ENCODE assay signal across 1 cellular context in the genomic region with DNA sequence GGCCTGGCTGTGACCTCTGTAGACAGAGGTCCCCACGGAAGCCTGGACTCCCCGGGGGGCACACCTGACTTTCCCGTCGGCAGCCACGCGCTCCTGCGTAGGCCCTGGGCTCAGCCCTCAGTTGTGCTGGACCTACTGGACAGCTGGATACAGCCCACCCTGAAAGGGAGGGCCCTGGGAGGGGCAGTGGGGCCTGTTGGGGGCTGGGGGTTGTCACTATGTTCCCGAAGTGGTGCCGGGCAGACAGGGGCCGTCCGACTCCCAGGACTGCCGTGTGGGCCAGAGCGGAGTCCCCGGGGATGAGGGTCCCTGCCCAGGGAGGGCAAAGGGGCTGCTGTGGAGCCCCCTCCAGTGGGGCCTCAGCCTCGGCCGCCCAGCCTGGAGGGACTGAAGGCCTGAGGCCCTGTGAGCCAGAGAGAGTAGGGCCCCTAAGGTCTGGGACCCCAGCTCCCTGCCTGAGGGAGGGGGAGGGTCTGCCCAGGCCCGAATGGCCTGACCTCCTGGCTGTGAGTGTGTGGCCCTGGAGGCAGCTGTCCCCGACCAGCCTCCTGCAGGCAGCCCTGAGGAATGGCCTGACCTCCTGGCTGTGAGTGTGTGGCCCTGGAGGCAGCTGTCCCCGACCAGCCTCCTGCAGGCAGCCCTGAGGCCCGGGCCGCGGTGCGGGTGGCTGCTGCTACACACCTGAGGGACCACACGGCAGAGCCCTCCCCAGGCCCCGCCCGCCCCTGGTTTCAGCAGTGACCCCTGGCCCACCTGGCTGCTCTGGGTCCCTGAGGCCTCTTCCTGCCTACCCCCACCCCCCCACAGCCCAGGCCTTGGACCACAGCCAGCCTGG.
TF ChIP-seq lines count a peak whose summit lies in the region.

No MANE protein-coding gene starts in this region.

TF ChIP-seq in K562, 482 proteins besides CTCF, POLR2A, EP300 and RAD21:
- TF ChIP-seq PRMT5 (CRISPR knock-in tag; IDR thresholded peaks at IDR 0.05) (no peak), ZFX (CRISPR knock-in tag; IDR thresholded peaks at IDR 0.05) (peak; percentile 27; the same call in 1 of the 2 replicates)
TF ChIP-seq in K562: peak in this region for 1.
